1 cellular context compared by ENCODE assay signal in the genomic region with DNA sequence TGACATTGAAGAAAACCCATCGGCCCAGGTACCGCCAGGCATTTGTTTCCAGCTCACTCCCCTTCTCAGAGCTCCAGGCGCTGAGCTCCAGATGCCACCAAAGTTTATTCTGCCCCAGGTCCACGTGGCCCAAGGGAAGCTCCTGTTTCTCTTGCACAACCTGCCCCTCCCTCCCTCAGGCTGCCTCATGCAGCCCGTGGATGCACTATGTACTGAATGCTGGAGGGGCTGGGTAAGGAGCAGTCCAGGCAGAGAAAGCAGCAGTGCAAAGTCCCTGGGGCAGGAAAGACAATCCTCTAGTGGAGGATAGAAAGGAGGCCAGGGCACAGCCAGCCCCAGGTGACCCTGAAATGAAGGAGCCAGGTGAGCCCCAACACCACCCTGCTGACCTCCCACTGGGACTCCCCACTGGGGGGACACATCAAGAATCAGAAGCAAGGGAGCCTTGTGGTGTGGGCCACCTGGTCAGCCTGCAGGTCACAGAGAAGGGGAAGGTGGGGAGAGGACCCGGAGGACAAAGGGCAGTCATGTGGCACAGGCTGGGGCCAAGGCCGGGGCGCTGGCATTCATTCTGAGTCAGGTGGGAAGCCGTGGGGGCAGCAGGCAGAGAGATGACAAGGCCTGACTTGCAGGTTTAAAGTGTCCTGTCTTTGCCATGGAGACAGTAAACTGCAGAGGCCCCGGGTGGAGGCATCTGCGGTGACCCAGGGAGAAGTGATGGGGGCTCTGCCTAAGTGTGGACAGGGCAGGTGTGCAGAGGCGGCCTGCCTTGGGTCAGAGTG.
A peak's percentile ranks its signal among the peaks of the same experiment; 100 is the strongest.
TF ChIP-seq lines count a peak whose summit lies in the region.

No MANE protein-coding gene starts in this region.

TF ChIP-seq in HepG2, 621 proteins besides CTCF, POLR2A, EP300 and RAD21 (continued from another document and continues in another):
- TF ChIP-seq, protein P1, sequence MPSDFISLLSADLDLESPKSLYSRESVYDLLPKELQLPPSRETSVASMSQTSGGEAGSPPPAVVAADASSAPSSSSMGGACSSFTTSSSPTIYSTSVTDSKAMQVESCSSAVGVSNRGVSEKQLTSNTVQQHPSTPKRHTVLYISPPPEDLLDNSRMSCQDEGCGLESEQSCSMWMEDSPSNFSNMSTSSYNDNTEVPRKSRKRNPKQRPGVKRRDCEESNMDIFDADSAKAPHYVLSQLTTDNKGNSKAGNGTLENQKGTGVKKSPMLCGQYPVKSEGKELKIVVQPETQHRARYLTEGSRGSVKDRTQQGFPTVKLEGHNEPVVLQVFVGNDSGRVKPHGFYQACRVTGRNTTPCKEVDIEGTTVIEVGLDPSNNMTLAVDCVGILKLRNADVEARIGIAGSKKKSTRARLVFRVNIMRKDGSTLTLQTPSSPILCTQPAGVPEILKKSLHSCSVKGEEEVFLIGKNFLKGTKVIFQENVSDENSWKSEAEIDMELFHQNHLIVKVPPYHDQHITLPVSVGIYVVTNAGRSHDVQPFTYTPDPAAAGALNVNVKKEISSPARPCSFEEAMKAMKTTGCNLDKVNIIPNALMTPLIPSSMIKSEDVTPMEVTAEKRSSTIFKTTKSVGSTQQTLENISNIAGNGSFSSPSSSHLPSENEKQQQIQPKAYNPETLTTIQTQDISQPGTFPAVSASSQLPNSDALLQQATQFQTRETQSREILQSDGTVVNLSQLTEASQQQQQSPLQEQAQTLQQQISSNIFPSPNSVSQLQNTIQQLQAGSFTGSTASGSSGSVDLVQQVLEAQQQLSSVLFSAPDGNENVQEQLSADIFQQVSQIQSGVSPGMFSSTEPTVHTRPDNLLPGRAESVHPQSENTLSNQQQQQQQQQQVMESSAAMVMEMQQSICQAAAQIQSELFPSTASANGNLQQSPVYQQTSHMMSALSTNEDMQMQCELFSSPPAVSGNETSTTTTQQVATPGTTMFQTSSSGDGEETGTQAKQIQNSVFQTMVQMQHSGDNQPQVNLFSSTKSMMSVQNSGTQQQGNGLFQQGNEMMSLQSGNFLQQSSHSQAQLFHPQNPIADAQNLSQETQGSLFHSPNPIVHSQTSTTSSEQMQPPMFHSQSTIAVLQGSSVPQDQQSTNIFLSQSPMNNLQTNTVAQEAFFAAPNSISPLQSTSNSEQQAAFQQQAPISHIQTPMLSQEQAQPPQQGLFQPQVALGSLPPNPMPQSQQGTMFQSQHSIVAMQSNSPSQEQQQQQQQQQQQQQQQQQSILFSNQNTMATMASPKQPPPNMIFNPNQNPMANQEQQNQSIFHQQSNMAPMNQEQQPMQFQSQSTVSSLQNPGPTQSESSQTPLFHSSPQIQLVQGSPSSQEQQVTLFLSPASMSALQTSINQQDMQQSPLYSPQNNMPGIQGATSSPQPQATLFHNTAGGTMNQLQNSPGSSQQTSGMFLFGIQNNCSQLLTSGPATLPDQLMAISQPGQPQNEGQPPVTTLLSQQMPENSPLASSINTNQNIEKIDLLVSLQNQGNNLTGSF (CRISPR knock-in tag; IDR thresholded peaks at IDR 0.05): no peak
- TF ChIP-seq ZNF678 (CRISPR knock-in tag; IDR thresholded peaks at IDR 0.05) (no peak), XBP1 (CRISPR knock-in tag; IDR thresholded peaks at IDR 0.05) (0 out of 2 replicates have a peak, but pooled peaks have one; percentile 86), SOX5 (CRISPR knock-in tag; IDR thresholded peaks at IDR 0.05; ENCODE audit: borderline replicate concordance) (peak; percentile 62), TEAD2 (CRISPR knock-in tag; IDR thresholded peaks at IDR 0.05) (no peak), ZNF83 (CRISPR knock-in tag; IDR thresholded peaks at IDR 0.05; ENCODE audit: borderline replicate concordance) (no peak), ZSCAN29 (CRISPR knock-in tag; conservative IDR thresholded peaks at IDR 0.05) (no peak), DBP (CRISPR knock-in tag; IDR thresholded peaks at IDR 0.05; ENCODE audit: not compliant biosample characterization) (no peak), RFXAP (CRISPR knock-in tag; IDR thresholded peaks at IDR 0.05; ENCODE audit: borderline replicate concordance) (peak; percentile 51; the same call in 1 of the 2 replicates), ZNF616 (CRISPR knock-in tag; IDR thresholded peaks at IDR 0.05; ENCODE audit: low read depth) (no peak), DNMT3B (CRISPR knock-in tag; conservative IDR thresholded peaks at IDR 0.05) (no peak), ZNF501 (CRISPR knock-in tag; IDR thresholded peaks at IDR 0.05) (0 out of 2 replicates have a peak, but pooled peaks have one; percentile 27), ZSCAN5A (CRISPR knock-in tag; IDR thresholded peaks at IDR 0.05; ENCODE audit: borderline replicate concordance) (no peak), RBM22 (optimal IDR thresholded peaks at IDR 0.05; ENCODE audit: low read length) (no peak), ZNF232 (CRISPR knock-in tag; IDR thresholded peaks at IDR 0.05; ENCODE audit: borderline replicate concordance) (no peak), THAP11 (CRISPR knock-in tag; IDR thresholded peaks at IDR 0.05) (peak; percentile 50; the same call in 1 of the 2 replicates), ZNF7 (CRISPR knock-in tag; IDR thresholded peaks at IDR 0.05) (no peak), GATAD2A (CRISPR knock-in tag; IDR thresholded peaks at IDR 0.05) (peak; percentile 69), THYN1 (CRISPR knock-in tag; IDR thresholded peaks at IDR 0.05; ENCODE audit: borderline replicate concordance, low read depth) (no peak), CREB1 (IDR thresholded peaks at IDR 0.05) (no peak), CREB1 (CRISPR knock-in tag; IDR thresholded peaks at IDR 0.05) (no peak), TBL1XR1 (IDR thresholded peaks at IDR 0.05; ENCODE audit: borderline replicate concordance, low read length, partially characterized antibody) (peak; percentile 14), U2AF1 (optimal IDR thresholded peaks at IDR 0.05; ENCODE audit: low read depth, low read length) (no peak), SRSF1 (optimal IDR thresholded peaks at IDR 0.05; ENCODE audit: low read depth, low read length) (no peak), TGIF2 (CRISPR knock-in tag; IDR thresholded peaks at IDR 0.05) (no peak), ZNF431 (CRISPR knock-in tag; IDR thresholded peaks at IDR 0.05; ENCODE audit: borderline replicate concordance, low read depth) (no peak)
- TF ChIP-seq, protein P2, sequence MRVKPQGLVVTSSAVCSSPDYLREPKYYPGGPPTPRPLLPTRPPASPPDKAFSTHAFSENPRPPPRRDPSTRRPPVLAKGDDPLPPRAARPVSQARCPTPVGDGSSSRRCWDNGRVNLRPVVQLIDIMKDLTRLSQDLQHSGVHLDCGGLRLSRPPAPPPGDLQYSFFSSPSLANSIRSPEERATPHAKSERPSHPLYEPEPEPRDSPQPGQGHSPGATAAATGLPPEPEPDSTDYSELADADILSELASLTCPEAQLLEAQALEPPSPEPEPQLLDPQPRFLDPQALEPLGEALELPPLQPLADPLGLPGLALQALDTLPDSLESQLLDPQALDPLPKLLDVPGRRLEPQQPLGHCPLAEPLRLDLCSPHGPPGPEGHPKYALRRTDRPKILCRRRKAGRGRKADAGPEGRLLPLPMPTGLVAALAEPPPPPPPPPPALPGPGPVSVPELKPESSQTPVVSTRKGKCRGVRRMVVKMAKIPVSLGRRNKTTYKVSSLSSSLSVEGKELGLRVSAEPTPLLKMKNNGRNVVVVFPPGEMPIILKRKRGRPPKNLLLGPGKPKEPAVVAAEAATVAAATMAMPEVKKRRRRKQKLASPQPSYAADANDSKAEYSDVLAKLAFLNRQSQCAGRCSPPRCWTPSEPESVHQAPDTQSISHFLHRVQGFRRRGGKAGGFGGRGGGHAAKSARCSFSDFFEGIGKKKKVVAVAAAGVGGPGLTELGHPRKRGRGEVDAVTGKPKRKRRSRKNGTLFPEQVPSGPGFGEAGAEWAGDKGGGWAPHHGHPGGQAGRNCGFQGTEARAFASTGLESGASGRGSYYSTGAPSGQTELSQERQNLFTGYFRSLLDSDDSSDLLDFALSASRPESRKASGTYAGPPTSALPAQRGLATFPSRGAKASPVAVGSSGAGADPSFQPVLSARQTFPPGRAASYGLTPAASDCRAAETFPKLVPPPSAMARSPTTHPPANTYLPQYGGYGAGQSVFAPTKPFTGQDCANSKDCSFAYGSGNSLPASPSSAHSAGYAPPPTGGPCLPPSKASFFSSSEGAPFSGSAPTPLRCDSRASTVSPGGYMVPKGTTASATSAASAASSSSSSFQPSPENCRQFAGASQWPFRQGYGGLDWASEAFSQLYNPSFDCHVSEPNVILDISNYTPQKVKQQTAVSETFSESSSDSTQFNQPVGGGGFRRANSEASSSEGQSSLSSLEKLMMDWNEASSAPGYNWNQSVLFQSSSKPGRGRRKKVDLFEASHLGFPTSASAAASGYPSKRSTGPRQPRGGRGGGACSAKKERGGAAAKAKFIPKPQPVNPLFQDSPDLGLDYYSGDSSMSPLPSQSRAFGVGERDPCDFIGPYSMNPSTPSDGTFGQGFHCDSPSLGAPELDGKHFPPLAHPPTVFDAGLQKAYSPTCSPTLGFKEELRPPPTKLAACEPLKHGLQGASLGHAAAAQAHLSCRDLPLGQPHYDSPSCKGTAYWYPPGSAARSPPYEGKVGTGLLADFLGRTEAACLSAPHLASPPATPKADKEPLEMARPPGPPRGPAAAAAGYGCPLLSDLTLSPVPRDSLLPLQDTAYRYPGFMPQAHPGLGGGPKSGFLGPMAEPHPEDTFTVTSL (CRISPR knock-in tag; IDR thresholded peaks at IDR 0.05; ENCODE audit: borderline replicate concordance): no peak
- TF ChIP-seq, protein P3, sequence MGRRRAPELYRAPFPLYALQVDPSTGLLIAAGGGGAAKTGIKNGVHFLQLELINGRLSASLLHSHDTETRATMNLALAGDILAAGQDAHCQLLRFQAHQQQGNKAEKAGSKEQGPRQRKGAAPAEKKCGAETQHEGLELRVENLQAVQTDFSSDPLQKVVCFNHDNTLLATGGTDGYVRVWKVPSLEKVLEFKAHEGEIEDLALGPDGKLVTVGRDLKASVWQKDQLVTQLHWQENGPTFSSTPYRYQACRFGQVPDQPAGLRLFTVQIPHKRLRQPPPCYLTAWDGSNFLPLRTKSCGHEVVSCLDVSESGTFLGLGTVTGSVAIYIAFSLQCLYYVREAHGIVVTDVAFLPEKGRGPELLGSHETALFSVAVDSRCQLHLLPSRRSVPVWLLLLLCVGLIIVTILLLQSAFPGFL (CRISPR knock-in tag; IDR thresholded peaks at IDR 0.05): no peak
- TF ChIP-seq, protein P4, sequence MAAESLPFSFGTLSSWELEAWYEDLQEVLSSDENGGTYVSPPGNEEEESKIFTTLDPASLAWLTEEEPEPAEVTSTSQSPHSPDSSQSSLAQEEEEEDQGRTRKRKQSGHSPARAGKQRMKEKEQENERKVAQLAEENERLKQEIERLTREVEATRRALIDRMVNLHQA (CRISPR knock-in tag; IDR thresholded peaks at IDR 0.05): no peak
- TF ChIP-seq, protein P5, sequence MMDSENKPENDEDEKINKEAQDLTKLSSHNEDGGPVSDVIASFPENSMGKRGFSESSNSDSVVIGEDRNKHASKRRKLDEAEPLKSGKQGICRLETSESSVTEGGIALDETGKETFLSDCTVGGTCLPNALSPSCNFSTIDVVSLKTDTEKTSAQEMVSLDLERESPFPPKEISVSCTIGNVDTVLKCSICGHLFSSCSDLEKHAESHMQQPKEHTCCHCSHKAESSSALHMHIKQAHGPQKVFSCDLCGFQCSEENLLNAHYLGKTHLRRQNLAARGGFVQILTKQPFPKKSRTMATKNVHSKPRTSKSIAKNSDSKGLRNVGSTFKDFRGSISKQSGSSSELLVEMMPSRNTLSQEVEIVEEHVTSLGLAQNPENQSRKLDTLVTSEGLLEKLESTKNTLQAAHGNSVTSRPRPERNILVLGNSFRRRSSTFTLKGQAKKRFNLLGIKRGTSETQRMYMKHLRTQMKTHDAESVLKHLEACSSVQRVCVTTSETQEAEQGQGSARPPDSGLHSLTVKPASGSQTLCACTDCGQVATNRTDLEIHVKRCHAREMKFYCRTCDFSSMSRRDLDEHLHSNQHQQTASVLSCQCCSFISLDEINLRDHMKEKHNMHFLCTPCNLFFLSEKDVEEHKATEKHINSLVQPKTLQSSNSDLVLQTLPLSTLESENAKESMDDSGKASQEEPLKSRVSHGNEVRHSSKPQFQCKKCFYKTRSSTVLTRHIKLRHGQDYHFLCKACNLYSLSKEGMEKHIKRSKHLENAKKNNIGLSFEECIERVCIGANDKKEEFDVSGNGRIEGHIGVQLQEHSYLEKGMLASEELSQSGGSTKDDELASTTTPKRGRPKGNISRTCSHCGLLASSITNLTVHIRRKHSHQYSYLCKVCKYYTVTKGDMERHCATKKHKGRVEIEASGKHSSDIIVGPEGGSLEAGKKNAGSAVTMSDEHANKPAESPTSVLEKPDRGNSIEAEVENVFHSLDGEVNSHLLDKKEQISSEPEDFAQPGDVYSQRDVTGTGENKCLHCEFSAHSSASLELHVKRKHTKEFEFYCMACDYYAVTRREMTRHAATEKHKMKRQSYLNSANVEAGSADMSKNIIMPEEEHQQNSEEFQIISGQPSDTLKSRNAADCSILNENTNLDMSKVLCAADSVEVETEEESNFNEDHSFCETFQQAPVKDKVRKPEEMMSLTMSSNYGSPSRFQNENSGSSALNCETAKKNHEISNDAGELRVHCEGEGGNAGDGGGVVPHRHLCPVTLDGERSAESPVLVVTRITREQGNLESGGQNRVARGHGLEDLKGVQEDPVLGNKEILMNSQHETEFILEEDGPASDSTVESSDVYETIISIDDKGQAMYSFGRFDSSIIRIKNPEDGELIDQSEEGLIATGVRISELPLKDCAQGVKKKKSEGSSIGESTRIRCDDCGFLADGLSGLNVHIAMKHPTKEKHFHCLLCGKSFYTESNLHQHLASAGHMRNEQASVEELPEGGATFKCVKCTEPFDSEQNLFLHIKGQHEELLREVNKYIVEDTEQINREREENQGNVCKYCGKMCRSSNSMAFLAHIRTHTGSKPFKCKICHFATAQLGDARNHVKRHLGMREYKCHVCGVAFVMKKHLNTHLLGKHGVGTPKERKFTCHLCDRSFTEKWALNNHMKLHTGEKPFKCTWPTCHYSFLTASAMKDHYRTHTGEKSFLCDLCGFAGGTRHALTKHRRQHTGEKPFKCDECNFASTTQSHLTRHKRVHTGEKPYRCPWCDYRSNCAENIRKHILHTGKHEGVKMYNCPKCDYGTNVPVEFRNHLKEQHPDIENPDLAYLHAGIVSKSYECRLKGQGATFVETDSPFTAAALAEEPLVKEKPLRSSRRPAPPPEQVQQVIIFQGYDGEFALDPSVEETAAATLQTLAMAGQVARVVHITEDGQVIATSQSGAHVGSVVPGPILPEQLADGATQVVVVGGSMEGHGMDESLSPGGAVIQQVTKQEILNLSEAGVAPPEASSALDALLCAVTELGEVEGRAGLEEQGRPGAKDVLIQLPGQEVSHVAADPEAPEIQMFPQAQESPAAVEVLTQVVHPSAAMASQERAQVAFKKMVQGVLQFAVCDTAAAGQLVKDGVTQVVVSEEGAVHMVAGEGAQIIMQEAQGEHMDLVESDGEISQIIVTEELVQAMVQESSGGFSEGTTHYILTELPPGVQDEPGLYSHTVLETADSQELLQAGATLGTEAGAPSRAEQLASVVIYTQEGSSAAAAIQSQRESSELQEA (CRISPR knock-in tag; IDR thresholded peaks at IDR 0.05; ENCODE audit: not compliant biosample characterization): no peak
